In the genomic region with DNA sequence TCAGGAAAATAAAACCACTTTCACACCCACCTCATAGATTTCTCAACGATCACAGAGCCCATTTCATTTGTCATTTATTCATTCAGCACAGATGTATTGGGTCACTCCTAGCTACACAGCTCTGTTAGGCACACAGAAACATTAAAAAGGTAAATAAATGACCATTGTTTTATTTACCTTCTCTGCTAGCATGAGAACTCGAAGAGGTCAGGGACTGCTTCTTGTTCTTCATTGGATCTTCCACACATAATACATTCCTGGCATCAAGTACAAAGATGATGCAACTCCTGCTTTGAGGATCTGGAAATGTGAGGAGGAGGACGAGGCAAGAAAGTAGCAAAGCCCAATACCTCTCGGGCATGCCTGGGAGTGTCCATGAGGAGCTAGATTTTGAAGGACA, we compare ENCODE assay signal across 16 cellular contexts.
"Had no signal": no experiment of that assay in that cellular context is flagged by ENCODE, and none has a peak within 500 bp of the region (broad histone marks: within the 10 kb centered on the region; RNA-seq: fewer than 3 reads in every experiment).

No MANE protein-coding gene starts in this region.

- H3K4me1 ChIP-seq: gastrocnemius medialis, testis had no signal

- H3K4me3 Mint-ChIP-seq: activated naive CD8-positive, alpha-beta T cell treated with anti-CD3 and anti-CD28 coated beads for 36 hours; effector memory CD8-positive, alpha-beta T cell; memory B cell; stimulated activated effector memory CD8-positive, alpha-beta T cell treated with anti-CD3 and anti-CD28 coated beads, Interleukin-12 subunit alpha, Interleukin-12 subunit beta, amount 100 ng/mL, for 72 hours had no signal

- H3K36me3 Mint-ChIP-seq: stimulated activated effector memory CD8-positive, alpha-beta T cell treated with anti-CD3 and anti-CD28 coated beads, Interleukin-12 subunit alpha, Interleukin-12 subunit beta, amount 100 ng/mL, for 72 hours had no signal

- H3K4me1 Mint-ChIP-seq: activated naive CD8-positive, alpha-beta T cell treated with anti-CD3 and anti-CD28 coated beads for 36 hours; stimulated activated effector memory CD8-positive, alpha-beta T cell treated with anti-CD3 and anti-CD28 coated beads, Interleukin-12 subunit alpha, Interleukin-12 subunit beta, amount 100 ng/mL, for 72 hours had no signal

- H3K4me3 ChIP-seq: gastrocnemius medialis, smooth muscle cell, testis had no signal

- H3K9me3 ChIP-seq: gastrocnemius medialis, testis had no signal

- H3K27ac Mint-ChIP-seq: activated naive CD8-positive, alpha-beta T cell treated with anti-CD3 and anti-CD28 coated beads for 36 hours; effector memory CD8-positive, alpha-beta T cell; memory B cell; stimulated activated effector memory CD8-positive, alpha-beta T cell treated with anti-CD3 and anti-CD28 coated beads, Interleukin-12 subunit alpha, Interleukin-12 subunit beta, amount 100 ng/mL, for 72 hours had no signal

- H3K27me3 Mint-ChIP-seq: activated naive CD8-positive, alpha-beta T cell treated with anti-CD3 and anti-CD28 coated beads for 36 hours; memory B cell had no signal

- ATAC-seq: effector memory CD8-positive, alpha-beta T cell; gastrocnemius medialis; right cardiac atrium; stimulated activated effector memory CD8-positive, alpha-beta T cell treated with anti-CD3 and anti-CD28 coated beads, Interleukin-12 subunit alpha, Interleukin-12 subunit beta, amount 100 ng/mL, for 72 hours had no signal

- DNase-seq: activated CD4-positive, alpha-beta T cell treated with anti-CD3 and anti-CD28 coated beads for 1 hour; activated CD4-positive, alpha-beta T cell treated with anti-CD3 and anti-CD28 coated beads, Interleukin-2, amount 50 U/mL, for 4 hours; activated naive CD8-positive, alpha-beta T cell treated with anti-CD3 and anti-CD28 coated beads for 36 hours; amygdala; effector memory CD8-positive, alpha-beta T cell; gastrocnemius medialis; head of caudate nucleus; occipital lobe; right cardiac atrium; stimulated activated CD4-positive, alpha-beta T cell treated with anti-CD3 and anti-CD28 coated beads, Interleukin-4, amount 100 ng/mL, for 1 hour; testis; WERI-Rb-1 had no signal

- H3K9me3 Mint-ChIP-seq: activated naive CD8-positive, alpha-beta T cell treated with anti-CD3 and anti-CD28 coated beads for 36 hours; effector memory CD8-positive, alpha-beta T cell; stimulated activated effector memory CD8-positive, alpha-beta T cell treated with anti-CD3 and anti-CD28 coated beads, Interleukin-12 subunit alpha, Interleukin-12 subunit beta, amount 100 ng/mL, for 72 hours had no signal

- H3K27ac ChIP-seq: epithelial cell of prostate, gastrocnemius medialis, testis, WERI-Rb-1 had no signal

- H3K27me3 ChIP-seq: gastrocnemius medialis, testis had no signal

- H3K4me2 ChIP-seq: smooth muscle cell had no signal

- H3K36me3 ChIP-seq: gastrocnemius medialis, WERI-Rb-1 had no signal
